ENCODE assay signal across 8 cellular contexts in genomic region chr16:54929090-54930033, GRCh38. TPM values are rescaled to one million over a fixed set of nuclear protein-coding genes. Genes with fewer than 3 reads are reported as not detected.
DNase-seq lines count a peak whose midpoint lies in the region; ATAC-seq, FAIRE-seq and TF ChIP-seq lines count a peak whose summit lies in the region.

No MANE protein-coding gene starts in this region.

- peaks cover 0 to 9% (median 0%) of the 10 kb centered on the region in 3 donors for H3K4me1 ChIP-seq in pancreas
- H3K4me1 ChIP-seq in tibial artery = peaks cover 0 to 53% (median 19%) of the 10 kb centered on the region in 4 donors

- TF ChIP-seq CTCF in HFF-Myc (IDR thresholded peaks at IDR 0.05; ENCODE audit: low read depth, low read length, missing control alignments) (no peak), pancreas (IDR thresholded peaks at IDR 0.05) (no peak), tibial artery (IDR thresholded peaks at IDR 0.05) (no peak)

- peaks cover 0 to 57% (median 29%) of the 10 kb centered on the region in 4 donors for H3K27me3 ChIP-seq in pancreas
- H3K27me3 ChIP-seq in tibial artery = no peaks in the 10 kb centered on the region

- DNase-seq in GM03348 (ENCODE audit: low spot score) (peak; percentile 97), HFF-Myc (ENCODE audit: extremely low read depth, low read depth) (peak; percentile 97), MV-4-11 (lab: John Stamatoyannopoulos, UW) (peak; percentile 99), SK-N-DZ (ENCODE audit: low spot score) (peak; percentile 99), head of caudate nucleus (peak; percentile 97 to 100 (median 99)), pancreas (peak; percentile 98 to 100 (median 100)), tibial artery (peak; percentile 99 to 100)
- peak; percentile 92 for DNase-seq in activated naive CD4-positive, alpha-beta T cell treated with anti-CD3 and anti-CD28 coated beads, Interleukin-2, amount 50 U/mL, for 16 hours

- no peaks in the 10 kb centered on the region for H3K36me3 ChIP-seq in pancreas
- peaks cover 0 to 17% (median 0%) of the 10 kb centered on the region in 3 donors for H3K36me3 ChIP-seq in tibial artery

- peak overlapping the region; percentile 82 for H3K4me3 ChIP-seq in HFF-Myc (replicated peaks; ENCODE audit: low read depth, low read length)
- peak overlapping the region; percentile 31 to 64 (median 48) for H3K4me3 ChIP-seq in pancreas
- peak overlapping the region; percentile 69 to 80 for H3K4me3 ChIP-seq in tibial artery

- intact Hi-C loops in head of caudate nucleus (cut with DNase I) = loop anchor here (5.0 kb wide), 1 partner anchor 642 kb away; the partner anchor contains the start of gene IRX3
- intact Hi-C loops in pancreas (cut with DNase I) = loop anchor here in 1 of 3 donors (10.0 kb wide), 1 partner anchor 645 kb away; the partner anchor contains the start of gene IRX3
- intact Hi-C loops in tibial artery (cut with DNase I; ENCODE audit: low total_unique reads) = loop anchor here (5.0 kb wide), 4 partner anchors 282 to 737 kb away; partner anchors contain the start of gene IRX3

- peak overlapping the region in 2 of 4 donors; percentile 39 for H3K27ac ChIP-seq in pancreas
- peak overlapping the region; percentile 94 to 96 for H3K27ac ChIP-seq in tibial artery

- FAIRE-seq in pancreas (lab: Jason Lieb, UNC) = peak; percentile 57

- 0 to 1% methylated on average over 73 to 75 of the region's 75 CpGs for WGBS in pancreas, 2 donors

- ATAC-seq in pancreas = peak; percentile 89 to 95 (median 90)

- H3K9me3 ChIP-seq in pancreas = no peaks in the 10 kb centered on the region
- H3K9me3 ChIP-seq in tibial artery = no peaks in the 10 kb centered on the region

RNA-seq across cellular contexts. Expression of gene IRX5, which starts 1.3 kb away (rescaled TPM):
- polyA plus RNA-seq in SK-N-DZ (2014; cell fraction: cytosol; rRNA removed) = 4.6 and 6.1 TPM in 2 replicates
- polyA plus RNA-seq in SK-N-DZ (2014; cell fraction: nucleus; rRNA removed) = 4.3 and 6.3 TPM in 2 replicates
- under 1 TPM in 5 of 6 donors, not detected in 1; 0.12 to 0.85 (median 0.14) TPM for total RNA-seq in pancreas
- under 1 TPM in 1 of 2 donors, not detected in 1; 0.26 TPM for polyA plus RNA-seq in pancreas
